ENCODE assay signal across 4 cellular contexts in genomic region chr1:196794128-196794527, GRCh38. TPM values are rescaled to one million over a fixed set of nuclear protein-coding genes. Genes with fewer than 3 reads are reported as not detected.
"Had no signal": no experiment of that assay in that cellular context is flagged by ENCODE, and none has a peak within 500 bp of the region (broad histone marks: within the 10 kb centered on the region; RNA-seq: fewer than 3 reads in every experiment).

No MANE protein-coding gene starts in this region.

RNA-seq across cellular contexts. Expression of gene CFHR3, which starts 19.5 kb away (rescaled TPM):
- polyA plus RNA-seq: cardiac muscle cell, smooth muscle cell, thymus had no signal

RNA-seq across cellular contexts. Expression of gene CFHR1, which starts 25.4 kb away (rescaled TPM):
- polyA plus RNA-seq: cardiac muscle cell, heart right ventricle, smooth muscle cell had no signal
